1 cellular context compared by ENCODE assay signal in genomic region chr6:14873781-14874446, GRCh38.
TF ChIP-seq lines count a peak whose summit lies in the region.

No MANE protein-coding gene starts in this region.

TF ChIP-seq in K562, 482 proteins besides CTCF, POLR2A, EP300 and RAD21:
- TF ChIP-seq THRB (CRISPR knock-in tag; conservative IDR thresholded peaks at IDR 0.05), result no peak
- no peak for TF ChIP-seq ZBTB26 (CRISPR knock-in tag; IDR thresholded peaks at IDR 0.05)
- no peak for TF ChIP-seq NFE2L1 (tag; IDR thresholded peaks at IDR 0.05; ENCODE audit: borderline replicate concordance, low read depth)
- TF ChIP-seq TBL1XR1 (IDR thresholded peaks at IDR 0.05; ENCODE audit: low read length in 2 of 2), result no peak
- no peak for TF ChIP-seq ZNF699 (CRISPR knock-in tag; IDR thresholded peaks at IDR 0.05; ENCODE audit: insufficient replicate concordance)
- TF ChIP-seq HEY1 (CRISPR knock-in tag; IDR thresholded peaks at IDR 0.05; ENCODE audit: borderline replicate concordance), result no peak
- no peak for TF ChIP-seq NR4A1 (CRISPR knock-in tag; IDR thresholded peaks at IDR 0.05)
- no peak for TF ChIP-seq NR4A1 (tag; IDR thresholded peaks at IDR 0.05)
- TF ChIP-seq SIN3A (IDR thresholded peaks at IDR 0.05; ENCODE audit: borderline replicate concordance in 2 of 2, control insufficient read depth in 1 of 2, low read depth in 2 of 2, low read length in 2 of 2), result no peak
- TF ChIP-seq XRCC4 (IDR thresholded peaks at IDR 0.05; ENCODE audit: extremely low read depth, insufficient read depth, insufficient read length), result no peak
- TF ChIP-seq FOXM1 (IDR thresholded peaks at IDR 0.05; ENCODE audit: low read depth), result no peak
- TF ChIP-seq FOXM1 (CRISPR knock-in tag; IDR thresholded peaks at IDR 0.05; ENCODE audit: low read depth), result no peak
- TF ChIP-seq ILK (tag; IDR thresholded peaks at IDR 0.05; ENCODE audit: borderline replicate concordance, low read depth), result no peak
- TF ChIP-seq ATF4 (CRISPR knock-in tag; IDR thresholded peaks at IDR 0.05), result no peak
